8 cellular contexts compared by ENCODE assay signal in the genomic region with DNA sequence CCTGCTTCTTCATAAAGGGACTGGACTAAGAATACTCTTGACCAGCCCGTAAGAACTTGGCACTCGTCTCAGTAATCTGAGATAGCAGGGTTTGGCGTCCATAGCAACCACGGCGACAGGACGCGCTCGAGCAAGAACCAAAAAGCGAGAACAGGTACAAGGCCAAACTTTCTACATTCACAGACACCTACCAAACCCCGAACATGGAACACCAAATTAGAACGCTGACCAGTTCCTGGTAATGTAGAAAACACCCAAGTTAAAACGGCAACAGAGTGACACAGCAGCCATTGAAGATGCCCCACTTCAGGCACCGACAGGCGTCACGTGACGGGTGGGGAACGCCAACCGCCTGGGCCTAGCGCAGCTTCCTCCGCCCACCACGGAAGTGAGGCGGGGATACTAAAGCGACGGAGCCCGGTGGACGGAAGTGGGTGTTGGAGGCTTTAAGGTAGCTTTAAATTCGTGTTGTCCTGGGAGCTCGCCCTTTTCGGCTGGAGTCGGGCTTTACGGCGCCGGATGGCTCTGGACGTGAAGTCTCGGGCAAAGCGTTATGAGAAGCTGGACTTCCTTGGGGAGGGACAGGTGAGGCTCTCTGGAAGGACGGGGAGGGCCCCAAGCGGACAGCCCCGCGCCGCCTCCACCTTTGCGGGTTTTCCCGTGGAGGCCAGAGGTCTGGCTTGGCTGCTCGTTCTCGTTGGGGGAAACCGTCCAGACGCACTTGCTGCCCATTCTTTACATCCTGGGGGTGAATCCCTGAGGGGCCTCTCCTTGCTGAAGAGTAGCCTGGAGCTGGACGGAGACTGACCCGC. TPM values are rescaled to one million over a fixed set of nuclear protein-coding genes. Genes with fewer than 3 reads are reported as not detected.
DNase-seq lines count a peak whose midpoint lies in the region; ATAC-seq and TF ChIP-seq lines count a peak whose summit lies in the region.

A gene (plus strand): TSS at position 430 of the 812 bp plus-strand sequence. CDS start 90 bp downstream, at position 520.

- H3K27me3 ChIP-seq in BJ (ENCODE audit: control insufficient read depth, insufficient read depth, low read length), result no peaks in the 10 kb centered on the region

- CTCF ChIA-PET in BJ (lab: Yijun Ruan, JAX), result interaction anchor here (1.7 kb wide), 1 partner anchor 141 kb away, joined by 4 read pairs; a partner anchor contains a TSS

- ATAC-seq in GM19324 (IDR thresholded peaks at IDR 0.05; ENCODE audit: low FRiP score, unreplicated experiment) (peak; percentile 100), HG03469 (IDR thresholded peaks at IDR 0.05; ENCODE audit: unreplicated experiment) (peak; percentile 96), left colon (peak; percentile 98)

- H3K9me3 Mint-ChIP-seq in activated CD4-positive, alpha-beta T cell treated with anti-CD3 and anti-CD28 coated beads, Interleukin-2, amount 10 ng/mL, durations not matched to agents 24 days and 14 days, result no peaks in the 10 kb centered on the region

- H3K4me3 Mint-ChIP-seq in activated CD4-positive, alpha-beta T cell treated with anti-CD3 and anti-CD28 coated beads, Interleukin-2, amount 10 ng/mL, durations not matched to agents 24 days and 14 days, result peak within 1 kb of the TSS; percentile 97

- H3K27ac Mint-ChIP-seq in activated CD4-positive, alpha-beta T cell treated with anti-CD3 and anti-CD28 coated beads, Interleukin-2, amount 10 ng/mL, durations not matched to agents 24 days and 14 days, result peak within 1 kb of the TSS; percentile 86

- DNase-seq in BJ (ENCODE audit: low read depth) (peak; percentile 69), NCI-H526 treated with DMSO at 0.1 percent for 48 hours (lab: John Stamatoyannopoulos, UW) (peak; percentile 67), coronary artery (ENCODE audit: low spot score) (peak; percentile 96), left colon (peak; percentile 94 to 95)
- DNase-seq in activated CD4-positive, alpha-beta T cell treated with anti-CD3 and anti-CD28 coated beads, Interleukin-2, amount 10 ng/mL, durations not matched to agents 24 days and 14 days, result peak; percentile 98
- peak; percentile 92 for DNase-seq in stimulated activated CD4-positive, alpha-beta T cell treated with anti-CD3 and anti-CD28 coated beads, Interleukin-1b, Interleukin-23, amount 100 ng/mL, for 48 hours

- peak within 1 kb of the TSS; percentile 66 to 89 for H3K27ac ChIP-seq in coronary artery

- H3K4me1 Mint-ChIP-seq in activated CD4-positive, alpha-beta T cell treated with anti-CD3 and anti-CD28 coated beads, Interleukin-2, amount 10 ng/mL, durations not matched to agents 24 days and 14 days, result peaks cover 28% of the 10 kb centered on the region

- H3K4me3 ChIP-seq in BJ (ENCODE audit: low read depth, low read length) (peak within 1 kb of the TSS; percentile 83), coronary artery (peak within 1 kb of the TSS; percentile 93)

- no peaks in the 10 kb centered on the region for H3K27me3 Mint-ChIP-seq in activated CD4-positive, alpha-beta T cell treated with anti-CD3 and anti-CD28 coated beads, Interleukin-2, amount 10 ng/mL, durations not matched to agents 24 days and 14 days

- POLR2A ChIA-PET in BJ (lab: Charles Lee), result interaction anchor here (0.6 kb wide), 2 partner anchors 21 to 27 kb away, joined by 3 to 4 read pairs; no protein-coding TSS in a partner anchor

- H3K36me3 Mint-ChIP-seq in activated CD4-positive, alpha-beta T cell treated with anti-CD3 and anti-CD28 coated beads, Interleukin-2, amount 10 ng/mL, durations not matched to agents 24 days and 14 days (ENCODE audit: low read depth), result peaks cover 26% of the 10 kb centered on the region

- intact Hi-C loops in activated CD4-positive, alpha-beta T cell treated with anti-CD3 and anti-CD28 coated beads, Interleukin-2, amount 10 ng/mL, durations not matched to agents 24 days and 14 days (cut with micrococcal nuclease), result loop anchor here (1.0 to 2.0 kb wide), 6 partner anchors 16 to 141 kb away; a partner anchor contains a TSS
- intact Hi-C loops in left colon (cut with DNase I, micrococcal nuclease), result loop anchor here in 1 of 2 donors (10.0 kb wide), 1 partner anchor 50 kb away; a partner anchor contains a TSS

- H3K36me3 ChIP-seq in BJ (ENCODE audit: control insufficient read depth, insufficient read depth, low read length), result peaks cover 6% of the 10 kb centered on the region

- TF ChIP-seq CTCF in BJ (IDR thresholded peaks at IDR 0.05; ENCODE audit: insufficient read depth, low read depth, low read length) (no peak), coronary artery (IDR thresholded peaks at IDR 0.05) (no peak)

RNA-seq across cellular contexts. Expression of the gene that starts here (rescaled TPM):
- 44.9 and 231 TPM in 2 replicates for polyA plus RNA-seq in BJ (2011; rRNA removed)
- 38.2 and 55.0 TPM in 2 replicates for polyA minus RNA-seq in BJ (2011; rRNA and poly(A)+ RNA removed)
- total RNA-seq in activated CD4-positive, alpha-beta T cell treated with anti-CD3 and anti-CD28 coated beads, Interleukin-2, amount 10 ng/mL, durations not matched to agents 24 days and 14 days, result 45.6 and 54.2 TPM in 2 replicates
- 10 to 100 TPM; 22.1 to 25.2 TPM for total RNA-seq in left colon

Comparison
In these comparisons a context has a peak if more than half of its experiments do, and no peak if none do; other contexts are left out.
1. Peak in every context shown above with its lines: DNase-seq, ATAC-seq, H3K4me3 ChIP-seq and H3K27ac ChIP-seq.